14 cellular contexts compared by ENCODE assay signal in genomic region chr1:155011004-155011416, GRCh38. TPM values are rescaled to one million over a fixed set of nuclear protein-coding genes. Genes with fewer than 3 reads are reported as not detected.
DNase-seq lines count a peak whose midpoint lies in the region; ATAC-seq lines count a peak whose summit lies in the region.
"Had no signal": no experiment of that assay in that cellular context is flagged by ENCODE, and none has a peak within 500 bp of the region (broad histone marks: within the 10 kb centered on the region; RNA-seq: fewer than 3 reads in every experiment).

No MANE protein-coding gene starts in this region.

- H3K9me3 Mint-ChIP-seq in CD4-positive, CD25-positive, alpha-beta regulatory T cell: no peaks in the 10 kb centered on the region
- H3K9me3 Mint-ChIP-seq: brain had no signal

- H3K27ac Mint-ChIP-seq in CD4-positive, CD25-positive, alpha-beta regulatory T cell: peak overlapping the region; percentile 62 to 73 (median 69)

- H3K9me3 ChIP-seq in CD4-positive, CD25-positive, alpha-beta regulatory T cell (ENCODE audit: control insufficient read depth in 2 of 2, low read length in 2 of 2): no peaks in the 10 kb centered on the region
- no peaks in the 10 kb centered on the region for H3K9me3 ChIP-seq in effector memory CD4-positive, alpha-beta T cell (ENCODE audit: control insufficient read depth, low read length)
- H3K9me3 ChIP-seq in aorta (ENCODE audit: control insufficient read depth, low read length): no peaks in the 10 kb centered on the region
- H3K9me3 ChIP-seq: left lung had no signal

- H3K27ac ChIP-seq in CD4-positive, CD25-positive, alpha-beta regulatory T cell (ENCODE audit: insufficient read depth, low read length, poor library complexity, severe bottlenecking): peak overlapping the region; percentile 84
- peak overlapping the region; percentile 77 for H3K27ac ChIP-seq in effector memory CD4-positive, alpha-beta T cell (ENCODE audit: insufficient read depth, low read length, poor library complexity, severe bottlenecking)
- H3K27ac ChIP-seq in rectal smooth muscle tissue (ENCODE audit: low read depth, low read length): peak overlapping the region; percentile 3
- no peak overlapping the region for H3K27ac ChIP-seq in aorta (ENCODE audit: low read depth in 1 of 2, low read length in 2 of 2)
- H3K27ac ChIP-seq: foreskin keratinocyte had no signal

- no peak for DNase-seq in CD4-positive, CD25-positive, alpha-beta regulatory T cell
- DNase-seq in NCI-H82 (lab: John Stamatoyannopoulos, UW) (peak; percentile 94), aorta (no peak), NCI-H1105 treated with DMSO at 0.1 percent for 48 hours (lab: John Stamatoyannopoulos, UW) (no peak)
- no peak for DNase-seq in effector memory CD4-positive, alpha-beta T cell
- DNase-seq: DND-41, foreskin keratinocyte, left lung, NCI-H2171 treated with DMSO at 0.1 percent for 48 hours had no signal

- no peak overlapping the region for H3K4me3 ChIP-seq in CD4-positive, CD25-positive, alpha-beta regulatory T cell (ENCODE audit: low read depth, low read length)
- peak overlapping the region; percentile 56 for H3K4me3 ChIP-seq in effector memory CD4-positive, alpha-beta T cell (ENCODE audit: insufficient read depth, low read depth, low read length, poor library complexity, severe bottlenecking)
- H3K4me3 ChIP-seq in rectal smooth muscle tissue (ENCODE audit: low read length) (peak overlapping the region; percentile 21), aorta (ENCODE audit: low read length in 2 of 2) (no peak overlapping the region)

- H3K27me3 ChIP-seq in CD4-positive, CD25-positive, alpha-beta regulatory T cell (ENCODE audit: control insufficient read depth, insufficient read depth, low read length): no peaks in the 10 kb centered on the region
- H3K27me3 ChIP-seq in effector memory CD4-positive, alpha-beta T cell (replicated peaks; ENCODE audit: control insufficient read depth, insufficient read depth, low read length, poor library complexity, severe bottlenecking): no peaks in the 10 kb centered on the region
- H3K27me3 ChIP-seq in rectal smooth muscle tissue (ENCODE audit: control insufficient read depth, insufficient read depth, low read length) (no peaks in the 10 kb centered on the region), aorta (ENCODE audit: control insufficient read depth in 1 of 2, insufficient read depth in 2 of 2, low read length in 1 of 2) (no peaks in the 10 kb centered on the region)
- H3K27me3 ChIP-seq: foreskin keratinocyte, left lung had no signal

- peaks cover 100% of the 10 kb centered on the region for H3K4me1 ChIP-seq in CD4-positive, CD25-positive, alpha-beta regulatory T cell (ENCODE audit: control insufficient read depth, insufficient read depth, low read length, poor library complexity, severe bottlenecking)
- H3K4me1 ChIP-seq in effector memory CD4-positive, alpha-beta T cell (ENCODE audit: control insufficient read depth, insufficient read depth, low read length, poor library complexity, severe bottlenecking): peaks cover 90% of the 10 kb centered on the region
- H3K4me1 ChIP-seq in rectal smooth muscle tissue (ENCODE audit: control insufficient read depth, insufficient read depth, low read length): peaks cover 19% of the 10 kb centered on the region
- H3K4me1 ChIP-seq in aorta (ENCODE audit: control insufficient read depth in 1 of 2, insufficient read depth in 2 of 2, low read length in 2 of 2): no peaks in the 10 kb centered on the region

- ATAC-seq in CD4-positive, CD25-positive, alpha-beta regulatory T cell (ENCODE audit: low read depth in 2 of 2): no peak
- ATAC-seq in aorta (ENCODE audit: low FRiP score) (no peak), GM18511 (IDR thresholded peaks at IDR 0.05; ENCODE audit: unreplicated experiment) (no peak), GM21529 (IDR thresholded peaks at IDR 0.05; ENCODE audit: unreplicated experiment) (no peak)
- ATAC-seq: foreskin keratinocyte had no signal

- intact Hi-C loops in aorta (cut with DNase I): no loop called here

- H3K9ac ChIP-seq in rectal smooth muscle tissue (ENCODE audit: low read length): no peak overlapping the region

- peak overlapping the region; percentile 74 to 95 (median 92) for H3K4me3 Mint-ChIP-seq in CD4-positive, CD25-positive, alpha-beta regulatory T cell
- H3K4me3 Mint-ChIP-seq: brain had no signal

- peaks cover 14% of the 10 kb centered on the region for H3K36me3 ChIP-seq in CD4-positive, CD25-positive, alpha-beta regulatory T cell (ENCODE audit: control insufficient read depth, insufficient read depth, low read length)
- peaks cover 20% of the 10 kb centered on the region for H3K36me3 ChIP-seq in effector memory CD4-positive, alpha-beta T cell (ENCODE audit: control insufficient read depth, insufficient read depth, low read length)
- H3K36me3 ChIP-seq in rectal smooth muscle tissue (ENCODE audit: control insufficient read depth, insufficient read depth, low read length) (peaks cover 6% of the 10 kb centered on the region), aorta (ENCODE audit: control insufficient read depth in 1 of 2, insufficient read depth in 2 of 2, low read length in 1 of 2) (no peaks in the 10 kb centered on the region)

- H3K4me1 Mint-ChIP-seq in CD4-positive, CD25-positive, alpha-beta regulatory T cell: peaks cover 16 to 84% (median 49%) of the 10 kb centered on the region in 4 donors

- WGBS in aorta, 2 donors: 74 to 77% methylated on average over 5 of the region's 5 CpGs

- H3K36me3 Mint-ChIP-seq in CD4-positive, CD25-positive, alpha-beta regulatory T cell: peaks cover 8% of the 10 kb centered on the region
- H3K36me3 Mint-ChIP-seq: brain had no signal

- H3K27me3 Mint-ChIP-seq in CD4-positive, CD25-positive, alpha-beta regulatory T cell: no peaks in the 10 kb centered on the region
- H3K27me3 Mint-ChIP-seq: brain had no signal

RNA-seq across cellular contexts. Expression of gene ZBTB7B, which starts 8.4 kb away (rescaled TPM):
- total RNA-seq in CD4-positive, CD25-positive, alpha-beta regulatory T cell: 68.0 TPM
- 1 to 10 TPM; 3.7 to 6.5 (median 5.3) TPM for polyA plus RNA-seq in CD4-positive, CD25-positive, alpha-beta regulatory T cell
- 10 to 100 TPM; 46.4 to 71.1 TPM for total RNA-seq in aorta
- 10 to 100 TPM; 23.3 to 32.8 TPM for polyA plus RNA-seq in aorta

RNA-seq across cellular contexts. Expression of gene LENEP, which starts 17.6 kb away (rescaled TPM):
- total RNA-seq in CD4-positive, CD25-positive, alpha-beta regulatory T cell: not detected
- polyA plus RNA-seq in CD4-positive, CD25-positive, alpha-beta regulatory T cell: not detected
- total RNA-seq in aorta: not detected
- polyA plus RNA-seq in aorta: not detected
- total RNA-seq: foreskin keratinocyte had no signal
- polyA plus RNA-seq: foreskin keratinocyte had no signal

RNA-seq across cellular contexts. Expression of gene DCST2, which starts 22.6 kb away (rescaled TPM):
- 1.4 TPM for total RNA-seq in CD4-positive, CD25-positive, alpha-beta regulatory T cell
- polyA plus RNA-seq in CD4-positive, CD25-positive, alpha-beta regulatory T cell: not detected
- 1 to 10 TPM in 1 of 2 donors, under 1 TPM in 1; 0.75 to 1.8 TPM for total RNA-seq in aorta
- 1 to 10 TPM in 1 of 2 donors, under 1 TPM in 1; 0.25 to 5.6 TPM for polyA plus RNA-seq in aorta

RNA-seq across cellular contexts. Expression of gene DCST1, which starts 22.6 kb away (rescaled TPM):
- 0.32 TPM for total RNA-seq in CD4-positive, CD25-positive, alpha-beta regulatory T cell
- polyA plus RNA-seq in CD4-positive, CD25-positive, alpha-beta regulatory T cell: not detected
- under 1 TPM in 1 of 2 donors, not detected in 1; 0.26 TPM for total RNA-seq in aorta
- polyA plus RNA-seq in aorta: not detected
- total RNA-seq: foreskin keratinocyte, left lung, renal cortical epithelial cell had no signal
- polyA plus RNA-seq: foreskin keratinocyte had no signal

RNA-seq across cellular contexts. Expression of gene FLAD1, which starts 27.9 kb away (rescaled TPM):
- 39.1 TPM for total RNA-seq in CD4-positive, CD25-positive, alpha-beta regulatory T cell
- polyA plus RNA-seq in CD4-positive, CD25-positive, alpha-beta regulatory T cell: 10 to 100 TPM; 41.0 to 60.3 (median 44.0) TPM
- 10 to 100 TPM; 14.5 to 17.6 TPM for total RNA-seq in aorta
- 10 to 100 TPM; 23.8 to 24.2 TPM for polyA plus RNA-seq in aorta

Comparison
In these comparisons a context has a peak if more than half of its experiments do, and no peak if none do; other contexts are left out.
1. H3K27ac ChIP-seq: peak in CD4-positive, CD25-positive, alpha-beta regulatory T cell (single experiment), effector memory CD4-positive, alpha-beta T cell (single experiment) and rectal smooth muscle tissue (single experiment); none in aorta (0 of 2).
2. H3K4me3 ChIP-seq: peak in effector memory CD4-positive, alpha-beta T cell (single experiment) and rectal smooth muscle tissue (single experiment); none in CD4-positive, CD25-positive, alpha-beta regulatory T cell (single experiment) and aorta (0 of 2).